ENCODE assay signal across 8 cellular contexts in genomic region chr1:63773815-63774616, GRCh38. TPM values are rescaled to one million over a fixed set of nuclear protein-coding genes. Genes with fewer than 3 reads are reported as not detected.
DNase-seq lines count a peak whose midpoint lies in the region; ATAC-seq lines count a peak whose summit lies in the region.

ROR1 (plus strand) TSS chr1:63774017.

- DNase-seq in GM03348 (ENCODE audit: low spot score) (peak; percentile 95), NCI-H1930 (lab: John Stamatoyannopoulos, UW) (peak; percentile 60 to 65), dermis blood vessel endothelial cell (peak; percentile 89), left lobe of liver (ENCODE audit: low spot score) (peak; percentile 74)
- DNase-seq in activated CD4-positive, alpha-beta T cell treated with anti-CD3 and anti-CD28 coated beads for 1 hour: peak; percentile 13
- DNase-seq in stimulated activated CD4-positive, alpha-beta T cell treated with anti-CD3 and anti-CD28 coated beads, Interleukin-1b, Interleukin-23, amount 100 ng/mL, for 48 hours: peak; percentile 72

- peak; percentile 75 for ATAC-seq in HG02610 (IDR thresholded peaks at IDR 0.05; ENCODE audit: unreplicated experiment)
- ATAC-seq in left lobe of liver: peak; percentile 96
- no peak for ATAC-seq in GM18520 (IDR thresholded peaks at IDR 0.05; ENCODE audit: unreplicated experiment)

RNA-seq across cellular contexts. Expression of gene ROR1, which starts in this region (rescaled TPM):
- total RNA-seq in dermis blood vessel endothelial cell (0.17 and 0.84 TPM in 2 replicates), left lobe of liver (0.28 TPM)

Comparison
In these comparisons a context has a peak if more than half of its experiments do, and no peak if none do; other contexts are left out.
1. Peak in DNase-seq in dermis blood vessel endothelial cell; RNA of the gene not detected or under 1 TPM.
2. Peak in DNase-seq and ATAC-seq in left lobe of liver; RNA of the gene not detected or under 1 TPM.
3. DNase-seq: peak in every context shown above with its lines; median percentile 95 in GM03348; 89 in dermis blood vessel endothelial cell; 74 in left lobe of liver; 72 in stimulated activated CD4-positive, alpha-beta T cell treated with anti-CD3 and anti-CD28 coated beads, Interleukin-1b, Interleukin-23, amount 100 ng/mL, for 48 hours; 62 in NCI-H1930; 13 in activated CD4-positive, alpha-beta T cell treated with anti-CD3 and anti-CD28 coated beads for 1 hour.